1 cellular context compared by ENCODE assay signal in genomic region chr1:66867501-66867900, GRCh38.
A peak's percentile ranks its signal among the peaks of the same experiment; 100 is the strongest.
TF ChIP-seq lines count a peak whose summit lies in the region.

No MANE protein-coding gene starts in this region.

TF ChIP-seq in K562, 482 proteins besides CTCF, POLR2A, EP300 and RAD21:
- TF ChIP-seq GMEB1 (CRISPR knock-in tag; IDR thresholded peaks at IDR 0.05) (no peak), CEBPB (tag; IDR thresholded peaks at IDR 0.05) (peak; percentile 35; the same call in 1 of the 2 replicates), ZNF609 (CRISPR knock-in tag; IDR thresholded peaks at IDR 0.05; ENCODE audit: borderline replicate concordance) (no peak), CEBPG (CRISPR knock-in tag; IDR thresholded peaks at IDR 0.05) (no peak), CEBPG (tag; conservative IDR thresholded peaks at IDR 0.05 in 1 of 2, IDR thresholded peaks at IDR 0.05 in 1 of 2) (peak; percentile 40 to 62; a peak in 3 of 4 replicates), NFATC3 (IDR thresholded peaks at IDR 0.05) (no peak), SREBF1 (IDR thresholded peaks at IDR 0.05; ENCODE audit: borderline replicate concordance, low read depth, low read length) (no peak), RBM14 (IDR thresholded peaks at IDR 0.05; ENCODE audit: borderline replicate concordance, insufficient read depth, low read depth, low read length) (no peak), GATA2 (CRISPR knock-in tag; IDR thresholded peaks at IDR 0.05) (no peak), ATF3 (IDR thresholded peaks at IDR 0.05) (peak; percentile 73), ATF3 (CRISPR knock-in tag; conservative IDR thresholded peaks at IDR 0.05) (no peak), ZNF77 (CRISPR knock-in tag; IDR thresholded peaks at IDR 0.05) (no peak)
TF ChIP-seq in K562: peak in this region for 3.
